Comparison of ENCODE assay signal across 20 cellular contexts in the genomic region with DNA sequence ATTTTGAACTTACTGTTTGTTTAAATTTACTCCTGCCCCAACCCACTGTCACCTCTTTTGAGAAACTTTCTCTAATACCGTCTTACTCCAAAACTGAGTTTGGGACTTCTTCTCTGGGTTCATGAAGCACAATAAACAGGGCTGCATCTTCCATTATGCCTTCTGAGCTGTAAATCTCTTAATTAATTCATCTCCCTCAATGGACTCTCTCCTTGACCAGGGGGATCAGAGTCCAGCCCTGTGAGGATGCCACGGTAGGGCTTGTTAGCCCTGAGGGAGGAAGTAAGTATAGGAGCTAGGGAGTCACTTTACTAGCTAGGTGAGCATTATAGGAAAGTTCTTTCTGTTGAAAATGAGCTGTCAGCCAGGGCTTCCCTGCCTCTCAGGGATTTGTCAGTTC.
DNase-seq lines count a peak whose midpoint lies in the region; ATAC-seq lines count a peak whose summit lies in the region.
"Had no signal": no experiment of that assay in that cellular context is flagged by ENCODE, and none has a peak within 500 bp of the region (broad histone marks: within the 10 kb centered on the region; RNA-seq: fewer than 3 reads in every experiment).

No MANE protein-coding gene starts in this region.

- POLR2A ChIA-PET in T-cell (lab: Charles Lee), result interaction anchor here (0.6 to 0.7 kb wide), 2 partner anchors 37 to 1417 kb away, joined by 3 read pairs; no protein-coding TSS in a partner anchor

- no peak for DNase-seq in activated T-cell treated with anti-CD3 and anti-CD28 coated beads, Interleukin-2, amount 50 U/mL, for 24 hours
- no peak for DNase-seq in activated T-cell treated with anti-CD3 and anti-CD28 coated beads, Interleukin-2, amount 50 U/mL, for 1 hour
- no peak for DNase-seq in T-cell
- no peak for DNase-seq in activated naive CD8-positive, alpha-beta T cell treated with anti-CD3 and anti-CD28 coated beads, Interleukin-2, amount 50 U/mL, for 24 hours
- peak in 1 of 2 donors; percentile 49 for DNase-seq in stimulated activated effector memory CD8-positive, alpha-beta T cell treated with anti-CD3 and anti-CD28 coated beads, Interleukin-12 subunit alpha, Interleukin-12 subunit beta, amount 100 ng/mL, for 72 hours (ENCODE audit: low spot score in 2 of 2)
- DNase-seq in activated effector memory CD4-positive, alpha-beta T cell treated with Interleukin-2 at 50 U/mL for 16 hours, result no peak
- DNase-seq: ACHN; activated CD4-positive, CD25-positive, alpha-beta regulatory T cell; activated CD8-positive, alpha-beta memory T cell treated with anti-CD3 and anti-CD28 coated beads, Interleukin-2, amount 50 U/mL, for 48 hours; DMS79; hippocampal formation; MM.1S; NCI-H2171 treated with DMSO at 0.1 percent for 48 hours; posterior cingulate gyrus; SHP77; stimulated activated CD4-positive, alpha-beta T cell treated with anti-CD3 and anti-CD28 coated beads, Interleukin-1b, Interleukin-23, amount 100 ng/mL, for 48 hours had no signal

- peak overlapping the region; percentile 89 for H3K27ac Mint-ChIP-seq in activated T-cell treated with anti-CD3 and anti-CD28 coated beads, Interleukin-2, amount 50 U/mL, for 24 hours
- H3K27ac Mint-ChIP-seq in T-cell, result peak overlapping the region; percentile 98 to 100
- peak overlapping the region; percentile 76 for H3K27ac Mint-ChIP-seq in activated naive CD8-positive, alpha-beta T cell treated with anti-CD3 and anti-CD28 coated beads, Interleukin-2, amount 50 U/mL, for 24 hours
- peak overlapping the region; percentile 98 for H3K27ac Mint-ChIP-seq in stimulated activated effector memory CD8-positive, alpha-beta T cell treated with anti-CD3 and anti-CD28 coated beads, Interleukin-12 subunit alpha, Interleukin-12 subunit beta, amount 100 ng/mL, for 72 hours
- H3K27ac Mint-ChIP-seq: dendritic cell treated with granulocyte-macrophage colony-stimulating factor and Interleukin-4, amounts not matched to agents 40 ng/mL and 50 ng/mL, for 4 days; IgD-negative memory B cell had no signal

- H3K27me3 Mint-ChIP-seq in activated T-cell treated with anti-CD3 and anti-CD28 coated beads, Interleukin-2, amount 50 U/mL, for 24 hours, result no peaks in the 10 kb centered on the region
- H3K27me3 Mint-ChIP-seq in T-cell, result no peaks in the 10 kb centered on the region
- H3K27me3 Mint-ChIP-seq in activated naive CD8-positive, alpha-beta T cell treated with anti-CD3 and anti-CD28 coated beads, Interleukin-2, amount 50 U/mL, for 24 hours, result no peaks in the 10 kb centered on the region
- H3K27me3 Mint-ChIP-seq: dendritic cell treated with granulocyte-macrophage colony-stimulating factor and Interleukin-4, amounts not matched to agents 40 ng/mL and 50 ng/mL, for 4 days; IgD-negative memory B cell had no signal

- H3K4me1 Mint-ChIP-seq in activated T-cell treated with anti-CD3 and anti-CD28 coated beads, Interleukin-2, amount 50 U/mL, for 24 hours (ENCODE audit: low read depth), result peaks cover 76% of the 10 kb centered on the region
- peaks cover 70 to 75% (median 73%) of the 10 kb centered on the region in 3 donors for H3K4me1 Mint-ChIP-seq in T-cell
- peaks cover 66% of the 10 kb centered on the region for H3K4me1 Mint-ChIP-seq in activated naive CD8-positive, alpha-beta T cell treated with anti-CD3 and anti-CD28 coated beads, Interleukin-2, amount 50 U/mL, for 24 hours
- H3K4me1 Mint-ChIP-seq in stimulated activated effector memory CD8-positive, alpha-beta T cell treated with anti-CD3 and anti-CD28 coated beads, Interleukin-12 subunit alpha, Interleukin-12 subunit beta, amount 100 ng/mL, for 72 hours, result peaks cover 53% of the 10 kb centered on the region

- peak overlapping the region; percentile 72 for H3K4me3 Mint-ChIP-seq in activated T-cell treated with anti-CD3 and anti-CD28 coated beads, Interleukin-2, amount 50 U/mL, for 24 hours
- peak overlapping the region; percentile 22 to 76 (median 53) for H3K4me3 Mint-ChIP-seq in T-cell
- H3K4me3 Mint-ChIP-seq in activated naive CD8-positive, alpha-beta T cell treated with anti-CD3 and anti-CD28 coated beads, Interleukin-2, amount 50 U/mL, for 24 hours, result peak overlapping the region; percentile 63
- peak overlapping the region; percentile 59 for H3K4me3 Mint-ChIP-seq in stimulated activated effector memory CD8-positive, alpha-beta T cell treated with anti-CD3 and anti-CD28 coated beads, Interleukin-12 subunit alpha, Interleukin-12 subunit beta, amount 100 ng/mL, for 72 hours
- H3K4me3 Mint-ChIP-seq: dendritic cell treated with granulocyte-macrophage colony-stimulating factor and Interleukin-4, amounts not matched to agents 40 ng/mL and 50 ng/mL, for 4 days; IgD-negative memory B cell had no signal

- ATAC-seq in T-cell (replicated peaks in 1 of 4), result peak in 1 of 4 experiments; percentile 7
- ATAC-seq in activated naive CD8-positive, alpha-beta T cell treated with anti-CD3 and anti-CD28 coated beads, Interleukin-2, amount 50 U/mL, for 24 hours, result no peak
- ATAC-seq in stimulated activated effector memory CD8-positive, alpha-beta T cell treated with anti-CD3 and anti-CD28 coated beads, Interleukin-12 subunit alpha, Interleukin-12 subunit beta, amount 100 ng/mL, for 72 hours, result no peak
- no peak for ATAC-seq in HG03175 (IDR thresholded peaks at IDR 0.05; ENCODE audit: unreplicated experiment)
- ATAC-seq in HG02571 (IDR thresholded peaks at IDR 0.05; ENCODE audit: unreplicated experiment), result no peak

- peaks cover 6% of the 10 kb centered on the region for H3K9me3 Mint-ChIP-seq in activated T-cell treated with anti-CD3 and anti-CD28 coated beads, Interleukin-2, amount 50 U/mL, for 24 hours
- peaks cover 0 to 5% (median 0%) of the 10 kb centered on the region in 3 donors for H3K9me3 Mint-ChIP-seq in T-cell
- peaks cover 4% of the 10 kb centered on the region for H3K9me3 Mint-ChIP-seq in activated naive CD8-positive, alpha-beta T cell treated with anti-CD3 and anti-CD28 coated beads, Interleukin-2, amount 50 U/mL, for 24 hours
- H3K9me3 Mint-ChIP-seq in stimulated activated effector memory CD8-positive, alpha-beta T cell treated with anti-CD3 and anti-CD28 coated beads, Interleukin-12 subunit alpha, Interleukin-12 subunit beta, amount 100 ng/mL, for 72 hours, result no peaks in the 10 kb centered on the region
- H3K9me3 Mint-ChIP-seq: dendritic cell treated with granulocyte-macrophage colony-stimulating factor and Interleukin-4, amounts not matched to agents 40 ng/mL and 50 ng/mL, for 4 days had no signal

- peaks cover 23% of the 10 kb centered on the region for H3K36me3 Mint-ChIP-seq in activated T-cell treated with anti-CD3 and anti-CD28 coated beads, Interleukin-2, amount 50 U/mL, for 24 hours (ENCODE audit: low read depth)
- H3K36me3 Mint-ChIP-seq in T-cell, result no peaks in the 10 kb centered on the region
- peaks cover 8% of the 10 kb centered on the region for H3K36me3 Mint-ChIP-seq in activated naive CD8-positive, alpha-beta T cell treated with anti-CD3 and anti-CD28 coated beads, Interleukin-2, amount 50 U/mL, for 24 hours (ENCODE audit: low read depth)
- no peaks in the 10 kb centered on the region for H3K36me3 Mint-ChIP-seq in stimulated activated effector memory CD8-positive, alpha-beta T cell treated with anti-CD3 and anti-CD28 coated beads, Interleukin-12 subunit alpha, Interleukin-12 subunit beta, amount 100 ng/mL, for 72 hours
- H3K36me3 Mint-ChIP-seq: IgD-negative memory B cell had no signal

- CTCF ChIA-PET in T-cell (lab: Charles Lee), result interaction anchor here (0.7 to 1.0 kb wide), 3 partner anchors 9 to 34 kb away, joined by 3 to 6 read pairs (median 3); no protein-coding TSS in a partner anchor
